29 cellular contexts compared by ENCODE assay signal in genomic region chr12:85829391-85829790, GRCh38. TPM values are rescaled to one million over a fixed set of nuclear protein-coding genes. Genes with fewer than 3 reads are reported as not detected.
A peak's percentile ranks its signal among the peaks of the same experiment; 100 is the strongest.
DNase-seq lines count a peak whose midpoint lies in the region; ATAC-seq and TF ChIP-seq lines count a peak whose summit lies in the region.
"Had no signal": no experiment of that assay in that cellular context is flagged by ENCODE, and none has a peak within 500 bp of the region (broad histone marks: within the 10 kb centered on the region; RNA-seq: fewer than 3 reads in every experiment).

No MANE protein-coding gene starts in this region.

- DNase-seq in SK-N-SH (no peak), amniotic epithelial cell (ENCODE audit: low read depth) (peak; percentile 77), fibroblast of mammary gland (ENCODE audit: low read depth) (peak; percentile 66), smooth muscle cell (lab: John Stamatoyannopoulos, UW; ENCODE audit: unreplicated experiment) (no peak), DMS79 (lab: John Stamatoyannopoulos, UW) (no peak), Right ventricle myocardium inferior (ENCODE audit: missing footprints) (no peak)
- DNase-seq: activated CD4-positive, alpha-beta T cell treated with anti-CD3 and anti-CD28 coated beads for 4 hours; activated naive CD4-positive, alpha-beta T cell treated with anti-CD3 and anti-CD28 coated beads for 36 hours; activated T-cell treated with anti-CD3 and anti-CD28 coated beads, Interleukin-2, amount 50 U/mL, for 4 hours; anterior cingulate cortex; BE2C; effector memory CD4-positive, alpha-beta T cell; glutamatergic neuron; left colon; mesenchymal stem cell; NCI-H1436 treated with DMSO at 0.1 percent for 48 hours; NCI-H2171; retina; SHP77; stimulated activated CD4-positive, alpha-beta T cell treated with anti-CD3 and anti-CD28 coated beads, Interleukin-12 subunit alpha, Interleukin-12 subunit beta, amount 100 ng/mL, for 4 hours; T-helper 1 cell; upper lobe of left lung had no signal

- no peaks in the 10 kb centered on the region for H3K9me2 ChIP-seq in SK-N-SH

- H3F3A ChIP-seq in SK-N-SH (replicated peaks; ENCODE audit: insufficient read depth) = peaks cover under 1% of the 10 kb centered on the region
- no peaks in the 10 kb centered on the region for H3F3A ChIP-seq in smooth muscle cell (ENCODE audit: low read depth)

- H3K27ac ChIP-seq in SK-N-SH (ENCODE audit: low read depth in 2 of 2, low read length in 1 of 2) (peak overlapping the region in 1 of 2 experiments; percentile 15; a peak in 1 of 4 replicates), smooth muscle cell (ENCODE audit: low read depth) (no peak overlapping the region)
- H3K27ac ChIP-seq: 22Rv1, esophagus muscularis mucosa, upper lobe of left lung had no signal

- 41% methylated on average over 2 of the region's 2 CpGs for WGBS in SK-N-SH (ENCODE audit: low lambda C conversion rate)
- WGBS in smooth muscle cell (ENCODE audit: low lambda C conversion rate) = 60% methylated on average over 2 of the region's 2 CpGs

- H3K9me3 ChIP-seq in SK-N-SH (no peaks in the 10 kb centered on the region), smooth muscle cell (replicated peaks; ENCODE audit: low read depth) (no peaks in the 10 kb centered on the region)
- H3K9me3 ChIP-seq: BE2C, esophagus muscularis mucosa, upper lobe of left lung had no signal

- ATAC-seq in SK-N-SH treated with all-trans-retinoic acid at 6 μM for 48 hours (no peak), GM21529 (IDR thresholded peaks at IDR 0.05; ENCODE audit: unreplicated experiment) (no peak), Right ventricle myocardium inferior (no peak)
- ATAC-seq: activated T-cell treated with anti-CD3 and anti-CD28 coated beads, Interleukin-2, amount 50 U/mL, for 4 hours; K562; left colon had no signal

- no peaks in the 10 kb centered on the region; a peak in 2 of 4 replicates for H3K4me1 ChIP-seq in SK-N-SH (ENCODE audit: control insufficient read depth in 1 of 2, insufficient read depth in 2 of 2, low read depth in 1 of 2, low read length in 1 of 2)
- H3K4me1 ChIP-seq in smooth muscle cell (ENCODE audit: low read depth) = no peaks in the 10 kb centered on the region
- H3K4me1 ChIP-seq: BE2C, upper lobe of left lung had no signal

- POLR2A ChIA-PET in SK-N-SH (lab: Yijun Ruan, JAX) = no interaction called here

- intact Hi-C loops in Right ventricle myocardium inferior (cut with DNase I) = no loop called here

- H3K27me3 ChIP-seq in SK-N-SH (ENCODE audit: insufficient read depth) = no peaks in the 10 kb centered on the region
- H3K27me3 ChIP-seq in smooth muscle cell (ENCODE audit: low read depth) = no peaks in the 10 kb centered on the region
- H3K27me3 ChIP-seq: esophagus muscularis mucosa, upper lobe of left lung had no signal

- no peak for TF ChIP-seq RAD21 in SK-N-SH (IDR thresholded peaks at IDR 0.05; ENCODE audit: low read length)

- no peak overlapping the region for H3K4me3 ChIP-seq in SK-N-SH (ENCODE audit: low read depth in 2 of 2, low read length in 1 of 2)
- no peak overlapping the region for H3K4me3 ChIP-seq in fibroblast of mammary gland (ENCODE audit: control insufficient read depth, low read depth, low read length)
- no peak overlapping the region for H3K4me3 ChIP-seq in smooth muscle cell
- H3K4me3 ChIP-seq: esophagus muscularis mucosa, K562, upper lobe of left lung had no signal

- H3K9ac ChIP-seq in SK-N-SH = no peak overlapping the region
- H3K9ac ChIP-seq in smooth muscle cell (ENCODE audit: low read depth) = no peak overlapping the region

- CTCF ChIA-PET in SK-N-SH (lab: Yijun Ruan, JAX) = no interaction called here

- no peaks in the 10 kb centered on the region for H3K36me3 ChIP-seq in SK-N-SH (replicated peaks in 1 of 2; ENCODE audit: control insufficient read depth in 1 of 2, insufficient read depth in 2 of 2, low read length in 1 of 2)
- H3K36me3 ChIP-seq in smooth muscle cell (ENCODE audit: low read depth) = no peaks in the 10 kb centered on the region
- H3K36me3 ChIP-seq: BE2C, esophagus muscularis mucosa, upper lobe of left lung had no signal

- 0 out of 4 replicates have a peak, but pooled peaks of 1 of the 2 experiments have one; percentile 9 for TF ChIP-seq EP300 in SK-N-SH (IDR thresholded peaks at IDR 0.05; ENCODE audit: borderline replicate concordance in 1 of 2, low read depth in 1 of 2, low read length in 1 of 2)

- H2AFZ ChIP-seq in SK-N-SH (ENCODE audit: low read depth) (no peak overlapping the region), smooth muscle cell (ENCODE audit: low read depth) (no peak overlapping the region)

- H4K20me1 ChIP-seq in SK-N-SH (ENCODE audit: insufficient read depth) (no peaks in the 10 kb centered on the region), smooth muscle cell (ENCODE audit: low read depth) (no peaks in the 10 kb centered on the region)

- TF ChIP-seq CTCF in SK-N-SH (IDR thresholded peaks at IDR 0.05) (no peak), fibroblast of mammary gland (conservative IDR thresholded peaks at IDR 0.05; ENCODE audit: control insufficient read depth, insufficient read depth, low read depth, low read length) (no peak), smooth muscle cell (IDR thresholded peaks at IDR 0.05; ENCODE audit: borderline replicate concordance, insufficient read depth, poor library complexity, severe bottlenecking) (no peak)

- H3K79me2 ChIP-seq in SK-N-SH (ENCODE audit: insufficient read depth) = no peaks in the 10 kb centered on the region
- no peaks in the 10 kb centered on the region for H3K79me2 ChIP-seq in smooth muscle cell (ENCODE audit: low read depth)

- H3K4me2 ChIP-seq in SK-N-SH (no peak overlapping the region), smooth muscle cell (peak overlapping the region; percentile 12)

TF ChIP-seq in SK-N-SH, 30 proteins besides CTCF, POLR2A, EP300 and RAD21 (continues in another document):
- TF ChIP-seq MAX (IDR thresholded peaks at IDR 0.05; ENCODE audit: low read depth) = no peak
- TF ChIP-seq FOSL2 (IDR thresholded peaks at IDR 0.05; ENCODE audit: borderline replicate concordance, low read depth) = peak; percentile 40; the same call in 1 of the 2 replicates
- no peak for TF ChIP-seq ELF1 (IDR thresholded peaks at IDR 0.05)
- no peak for TF ChIP-seq USF1 (IDR thresholded peaks at IDR 0.05; ENCODE audit: borderline replicate concordance, low read depth)
- peak; percentile 15; the same call in 1 of the 2 replicates for TF ChIP-seq JUND (IDR thresholded peaks at IDR 0.05)

TF ChIP-seq in SK-N-SH treated with all-trans-retinoic acid at 6 μM for 48 hours, 23 proteins besides CTCF, POLR2A, EP300 and RAD21:
- TF ChIP-seq SNAI2 (CRISPR knock-in tag; IDR thresholded peaks at IDR 0.05) (no peak), PATZ1 (CRISPR knock-in tag; IDR thresholded peaks at IDR 0.05; ENCODE audit: borderline replicate concordance) (no peak), ZNF565 (CRISPR knock-in tag; conservative IDR thresholded peaks at IDR 0.05; ENCODE audit: low read depth) (no peak), ZC3H10 (CRISPR knock-in tag; IDR thresholded peaks at IDR 0.05) (no peak), ISL1 (CRISPR knock-in tag; IDR thresholded peaks at IDR 0.05) (no peak), ZNF70 (CRISPR knock-in tag; IDR thresholded peaks at IDR 0.05) (no peak), GLIS3 (CRISPR knock-in tag; IDR thresholded peaks at IDR 0.05) (no peak), ZNF8 (CRISPR knock-in tag; IDR thresholded peaks at IDR 0.05) (no peak), OSR1 (CRISPR knock-in tag; IDR thresholded peaks at IDR 0.05) (no peak)

RNA-seq across cellular contexts. Expression of gene RASSF9, which starts 6.8 kb away (rescaled TPM):
- polyA plus RNA-seq in SK-N-SH (2012; rRNA removed) (0.21 and 0.32 TPM in 2 replicates), smooth muscle cell (0.16 TPM in 1 of 2 replicates, not detected in the other)
- 0.37 and 0.39 TPM in 2 replicates for polyA plus RNA-seq in SK-N-SH (2012; cell fraction: cytosol; rRNA removed)
- polyA plus RNA-seq in SK-N-SH (2012; cell fraction: nucleus; rRNA removed) = 0.06 and 0.17 TPM in 2 replicates
- total RNA-seq in smooth muscle cell (0.31 and 0.85 TPM in 2 replicates), Right ventricle myocardium inferior (6.2 TPM)
- total RNA-seq: activated CD8-positive, alpha-beta memory T cell treated with anti-CD3 and anti-CD28 coated beads for 36 hours; activated naive CD4-positive, alpha-beta T cell treated with anti-CD3 and anti-CD28 coated beads for 36 hours; activated T-cell treated with anti-CD3 and anti-CD28 coated beads, Interleukin-2, amount 50 U/mL, for 4 hours; K562 had no signal
- polyA plus RNA-seq: K562 had no signal

RNA-seq across cellular contexts. Expression of gene NTS, which starts 44.7 kb away (rescaled TPM):
- polyA plus RNA-seq in SK-N-SH (2012; rRNA removed) (31.2 and 46.5 TPM in 2 replicates), smooth muscle cell (not detected in 2 replicates)
- polyA plus RNA-seq in SK-N-SH (2012; cell fraction: cytosol; rRNA removed) = 60.5 and 75.3 TPM in 2 replicates
- polyA plus RNA-seq in SK-N-SH (2012; cell fraction: nucleus; rRNA removed) = 4.6 and 9.2 TPM in 2 replicates
- total RNA-seq in smooth muscle cell (not detected in 2 replicates), Right ventricle myocardium inferior (not detected)
- total RNA-seq: activated CD8-positive, alpha-beta memory T cell treated with anti-CD3 and anti-CD28 coated beads for 36 hours; activated naive CD4-positive, alpha-beta T cell treated with anti-CD3 and anti-CD28 coated beads for 36 hours; activated T-cell treated with anti-CD3 and anti-CD28 coated beads, Interleukin-2, amount 50 U/mL, for 4 hours; myocyte had no signal

Comparison
In these comparisons a context has a peak if more than half of its experiments do, and no peak if none do; other contexts are left out.
1. DNase-seq: peak in amniotic epithelial cell (single experiment) and fibroblast of mammary gland (single experiment); none in SK-N-SH (single experiment), smooth muscle cell (single experiment), DMS79 (single experiment) and Right ventricle myocardium inferior (single experiment).